1 cellular context compared by ENCODE assay signal in genomic region chr7:534959-535358, GRCh38.
TF ChIP-seq lines count a peak whose summit lies in the region.

No MANE protein-coding gene starts in this region.

TF ChIP-seq in H1, 55 proteins besides CTCF, POLR2A, EP300 and RAD21:
- no peak for TF ChIP-seq SUZ12 (IDR thresholded peaks at IDR 0.05; ENCODE audit: low read length)
- no peak for TF ChIP-seq TAF7 (optimal IDR thresholded peaks at IDR 0.05; ENCODE audit: borderline replicate concordance, low read depth, low read length)
- no peak for TF ChIP-seq CBX8 (IDR thresholded peaks at IDR 0.05; ENCODE audit: borderline replicate concordance, low read depth, low read length)
- no peak for TF ChIP-seq CEBPB (IDR thresholded peaks at IDR 0.05; ENCODE audit: low read depth, low read length)
- no peak for TF ChIP-seq GABPA (IDR thresholded peaks at IDR 0.05; ENCODE audit: borderline replicate concordance, insufficient read depth, low read length)
